In genomic region chr18:76566987-76567386, GRCh38 we compare ENCODE assay signal across 20 cellular contexts.
A peak's percentile ranks its signal among the peaks of the same experiment; 100 is the strongest.
DNase-seq lines count a peak whose midpoint lies in the region; ATAC-seq and TF ChIP-seq lines count a peak whose summit lies in the region.
"Had no signal": no experiment of that assay in that cellular context is flagged by ENCODE, and none has a peak within 500 bp of the region (broad histone marks: within the 10 kb centered on the region; RNA-seq: fewer than 3 reads in every experiment).

No MANE protein-coding gene starts in this region.

- no peaks in the 10 kb centered on the region for H3K36me3 ChIP-seq in RWPE2 (ENCODE audit: low read depth)
- H3K36me3 ChIP-seq in lower lobe of right lung, result no peaks in the 10 kb centered on the region
- H3K36me3 ChIP-seq in urinary bladder (ENCODE audit: insufficient read depth), result no peaks in the 10 kb centered on the region
- no peaks in the 10 kb centered on the region for H3K36me3 ChIP-seq in tibial nerve
- H3K36me3 ChIP-seq: BLaER1, SJSA1 had no signal

- H3K9me3 ChIP-seq in RWPE2 (ENCODE audit: severe bottlenecking) (peaks cover 7% of the 10 kb centered on the region), lower lobe of right lung (no peaks in the 10 kb centered on the region), tibial nerve (no peaks in the 10 kb centered on the region)
- H3K9me3 ChIP-seq: SJSA1 had no signal

- peaks cover 28% of the 10 kb centered on the region for H3K4me1 ChIP-seq in RWPE2 (ENCODE audit: insufficient read depth, poor library complexity, severe bottlenecking)
- H3K4me1 ChIP-seq in lower lobe of right lung, result peaks cover 13% of the 10 kb centered on the region
- no peaks in the 10 kb centered on the region for H3K4me1 ChIP-seq in urinary bladder (ENCODE audit: insufficient read depth)
- peaks cover 0 to 18% (median 13%) of the 10 kb centered on the region in 4 donors for H3K4me1 ChIP-seq in tibial nerve
- H3K4me1 ChIP-seq: BLaER1 had no signal

- H3K9me3 Mint-ChIP-seq in HFFc6, result peaks cover 9% of the 10 kb centered on the region
- H3K9me3 Mint-ChIP-seq: GM23338 had no signal

- H3K27ac ChIP-seq in RWPE2 (ENCODE audit: poor library complexity, severe bottlenecking) (peak overlapping the region; percentile 98), lower lobe of right lung (peak overlapping the region; percentile 85), urinary bladder (ENCODE audit: low read depth) (peak overlapping the region; percentile 35), tibial nerve (peak overlapping the region in 1 of 4 donors; percentile 79)
- H3K27ac ChIP-seq: BLaER1, KMS-11, SJSA1 had no signal

- WGBS in urinary bladder, result 84% methylated on average over 5 of the region's 5 CpGs
- WGBS in tibial nerve, 2 donors, result 94 to 95% methylated on average over 5 of the region's 5 CpGs

- H3K4me3 ChIP-seq in RWPE2 (ENCODE audit: severe bottlenecking), result no peak overlapping the region
- no peak overlapping the region for H3K4me3 ChIP-seq in lower lobe of right lung
- no peak overlapping the region for H3K4me3 ChIP-seq in urinary bladder (ENCODE audit: low read depth, low read length)
- no peak overlapping the region for H3K4me3 ChIP-seq in tibial nerve
- H3K4me3 ChIP-seq: BLaER1, GM23338, SJSA1 had no signal

- no peaks in the 10 kb centered on the region for H3K27me3 ChIP-seq in RWPE2 (ENCODE audit: insufficient read depth, poor library complexity, severe bottlenecking)
- H3K27me3 ChIP-seq in lower lobe of right lung (ENCODE audit: low read depth), result no peaks in the 10 kb centered on the region
- no peaks in the 10 kb centered on the region for H3K27me3 ChIP-seq in tibial nerve
- H3K27me3 ChIP-seq: BLaER1, SJSA1 had no signal

- no peaks in the 10 kb centered on the region for H3K27me3 Mint-ChIP-seq in HFFc6 (ENCODE audit: insufficient read depth)

- DNase-seq in HFFc6, result no peak
- DNase-seq in RWPE2 (ENCODE audit: low spot score), result no peak
- no peak for DNase-seq in lower lobe of right lung
- DNase-seq in SHP77 treated with DMSO at 0.1 percent for 48 hours (lab: John Stamatoyannopoulos, UW), result no peak
- no peak for DNase-seq in tibial nerve (ENCODE audit: low spot score in 2 of 2)
- DNase-seq: ACHN; CD4-positive, alpha-beta memory T cell; HCEC 1CT; NCI-H1105; NCI-H146; NCI-H2029; NCI-H2227 treated with DMSO at 0.1 percent for 48 hours; NCI-H510A; NCI-H748 treated with DMSO at 0.1 percent for 48 hours had no signal

- peaks cover 40% of the 10 kb centered on the region for H3K4me1 Mint-ChIP-seq in HFFc6 (ENCODE audit: low read depth)

- no peaks in the 10 kb centered on the region for H3K36me3 Mint-ChIP-seq in HFFc6 (ENCODE audit: low read depth)
- H3K36me3 Mint-ChIP-seq: CD4-positive, alpha-beta memory T cell had no signal

- TF ChIP-seq EP300 in tibial nerve (IDR thresholded peaks at IDR 0.05), result no peak

- no peak for ATAC-seq in RWPE2 (ENCODE audit: low read depth)
- ATAC-seq in lower lobe of right lung, result no peak
- ATAC-seq in HG03280 (IDR thresholded peaks at IDR 0.05; ENCODE audit: unreplicated experiment), result no peak
- ATAC-seq: GM23338 had no signal

- no peak for TF ChIP-seq POLR2A in tibial nerve (IDR thresholded peaks at IDR 0.05)

- peak overlapping the region; percentile 47 for H3K4me3 Mint-ChIP-seq in HFFc6
- H3K4me3 Mint-ChIP-seq: CD4-positive, alpha-beta memory T cell; GM23338 had no signal

- intact Hi-C loops in lower lobe of right lung (cut with DNase I), result no loop called here

- TF ChIP-seq CTCF in HFFc6 (IDR thresholded peaks at IDR 0.05) (no peak), RWPE2 (IDR thresholded peaks at IDR 0.05; ENCODE audit: poor library complexity, severe bottlenecking) (no peak), lower lobe of right lung (IDR thresholded peaks at IDR 0.05) (no peak), tibial nerve (IDR thresholded peaks at IDR 0.05) (no peak)

- H3K27ac Mint-ChIP-seq in HFFc6, result peak overlapping the region; percentile 98
- H3K27ac Mint-ChIP-seq: CD4-positive, alpha-beta memory T cell; GM23338 had no signal
